9 cellular contexts compared by ENCODE assay signal in genomic region chr1:35188578-35189392, GRCh38. TPM values are rescaled to one million over a fixed set of nuclear protein-coding genes. Genes with fewer than 3 reads are reported as not detected.
A peak's percentile ranks its signal among the peaks of the same experiment; 100 is the strongest.
DNase-seq lines count a peak whose midpoint lies in the region; ATAC-seq and TF ChIP-seq lines count a peak whose summit lies in the region.
"Had no signal": no experiment of that assay in that cellular context is flagged by ENCODE, and none has a peak within 500 bp of the region (broad histone marks: within the 10 kb centered on the region; RNA-seq: fewer than 3 reads in every experiment).

No MANE protein-coding gene starts in this region.

- H3K79me2 ChIP-seq in DOHH2 (ENCODE audit: control insufficient read depth, low read length) (peaks cover 95% of the 10 kb centered on the region), PC-3 (ENCODE audit: low read length) (peaks cover 92% of the 10 kb centered on the region)

- no peaks in the 10 kb centered on the region for H3K9me2 ChIP-seq in DOHH2 (replicated peaks; ENCODE audit: control insufficient read depth, low read length)
- no peaks in the 10 kb centered on the region for H3K9me2 ChIP-seq in PC-3 (replicated peaks; ENCODE audit: low read length)

- DNase-seq in PC-3 (no peak), osteocyte (ENCODE audit: extremely low spot score, unreplicated experiment) (no peak), DMS79 treated with DMSO at 0.1 percent for 48 hours (lab: John Stamatoyannopoulos, UW) (no peak), NCI-H2196 treated with DMSO at 0.1 percent for 48 hours (lab: John Stamatoyannopoulos, UW; ENCODE audit: unreplicated experiment) (no peak)
- DNase-seq in effector memory CD8-positive, alpha-beta T cell, result no peak
- DNase-seq: GOT3, MM.1S had no signal

- H2AFZ ChIP-seq in PC-3 (ENCODE audit: low read length), result no peak overlapping the region

- H3K36me3 Mint-ChIP-seq in effector memory CD8-positive, alpha-beta T cell (ENCODE audit: insufficient read depth), result peaks cover 95% of the 10 kb centered on the region
- peaks cover 79% of the 10 kb centered on the region for H3K36me3 Mint-ChIP-seq in osteocyte (ENCODE audit: unreplicated experiment)

- peak overlapping the region; percentile 85 to 93 for H3K4me3 Mint-ChIP-seq in effector memory CD8-positive, alpha-beta T cell
- peak overlapping the region; percentile 85 for H3K4me3 Mint-ChIP-seq in osteocyte (ENCODE audit: unreplicated experiment)

- intact Hi-C loops in PC-3 (cut with micrococcal nuclease), result no loop called here

- H3F3A ChIP-seq in DOHH2 (ENCODE audit: control insufficient read depth, insufficient read depth) (peaks cover 64% of the 10 kb centered on the region), PC-3 (ENCODE audit: low read length, unreplicated experiment) (peaks cover 3% of the 10 kb centered on the region)

- H3K27me3 Mint-ChIP-seq in effector memory CD8-positive, alpha-beta T cell, result no peaks in the 10 kb centered on the region
- H3K27me3 Mint-ChIP-seq in osteocyte (ENCODE audit: unreplicated experiment), result no peaks in the 10 kb centered on the region

- H3K27ac Mint-ChIP-seq in effector memory CD8-positive, alpha-beta T cell, result peak overlapping the region; percentile 96 to 98
- peak overlapping the region; percentile 40 for H3K27ac Mint-ChIP-seq in osteocyte (ENCODE audit: unreplicated experiment)

- H3K4me1 ChIP-seq in DOHH2 (ENCODE audit: control insufficient read depth, low read length) (peaks cover 45% of the 10 kb centered on the region), PC-3 (ENCODE audit: insufficient read depth, low read length) (0 out of 2 replicates have a peak, but pooled peaks cover 11% of the 10 kb centered on the region)

- H3K4me2 ChIP-seq in DOHH2 (ENCODE audit: low read length), result peak overlapping the region; percentile 3
- H3K4me2 ChIP-seq in PC-3 (ENCODE audit: low read length), result peak overlapping the region; percentile 87

- peaks cover 58 to 71% of the 10 kb centered on the region in 2 donors for H3K4me1 Mint-ChIP-seq in effector memory CD8-positive, alpha-beta T cell (ENCODE audit: low read depth in 2 of 2)
- peaks cover 58% of the 10 kb centered on the region for H3K4me1 Mint-ChIP-seq in osteocyte (ENCODE audit: unreplicated experiment)

- TF ChIP-seq CTCF in DOHH2 (IDR thresholded peaks at IDR 0.05; ENCODE audit: low read depth, low read length, poor library complexity, severe bottlenecking), result no peak
- no peak for TF ChIP-seq CTCF in PC-3 (conservative IDR thresholded peaks at IDR 0.05; ENCODE audit: low read depth, low read length)
- TF ChIP-seq CTCF in osteocyte (IDR thresholded peaks at IDR 0.05), result no peak

- H3K9me3 ChIP-seq in DOHH2 (ENCODE audit: control insufficient read depth, insufficient read depth, low read length), result no peaks in the 10 kb centered on the region
- no peaks in the 10 kb centered on the region for H3K9me3 ChIP-seq in PC-3 (ENCODE audit: low read length)

- H3K4me3 ChIP-seq in DOHH2 (ENCODE audit: low read length) (no peak overlapping the region; the same call in 1 of the 2 replicates), PC-3 (ENCODE audit: low read length) (peak overlapping the region; percentile 80)

- H3K36me3 ChIP-seq in DOHH2 (ENCODE audit: control insufficient read depth, low read length) (peaks cover 91% of the 10 kb centered on the region), PC-3 (ENCODE audit: low read depth, low read length) (peaks cover 81% of the 10 kb centered on the region)

- ATAC-seq in PC-3 (no peak), GM18519 (IDR thresholded peaks at IDR 0.05; ENCODE audit: low FRiP score, unreplicated experiment) (no peak)
- no peak for ATAC-seq in effector memory CD8-positive, alpha-beta T cell (replicated peaks)

- H3K9me3 Mint-ChIP-seq in effector memory CD8-positive, alpha-beta T cell, result no peaks in the 10 kb centered on the region
- no peaks in the 10 kb centered on the region for H3K9me3 Mint-ChIP-seq in osteocyte (ENCODE audit: unreplicated experiment)

- CTCF ChIA-PET in PC-3 (lab: Charles Lee), result no interaction called here

- H3K27me3 ChIP-seq in DOHH2 (ENCODE audit: control insufficient read depth, low read length) (no peaks in the 10 kb centered on the region), PC-3 (ENCODE audit: low read length) (no peaks in the 10 kb centered on the region)

- no peak overlapping the region for H3K9ac ChIP-seq in PC-3 (ENCODE audit: low read length)

- H4K20me1 ChIP-seq in DOHH2 (ENCODE audit: control insufficient read depth, insufficient read depth, low read depth, low read length) (peaks cover 75% of the 10 kb centered on the region), PC-3 (ENCODE audit: low read length) (peaks cover 81% of the 10 kb centered on the region)

- H3K27ac ChIP-seq in DOHH2 (ENCODE audit: low read depth, low read length), result no peak overlapping the region
- H3K27ac ChIP-seq in PC-3 (ENCODE audit: low read length), result no peak overlapping the region

- POLR2A ChIA-PET in PC-3 (lab: Charles Lee; ENCODE audit: unreplicated experiment), result no interaction called here

- BruUV-seq in PC-3 (replicated peaks; lab: Mats Ljungman, UMichigan), result no TSS peak

RNA-seq across cellular contexts. Expression of gene SFPQ, which starts 4.2 kb away (rescaled TPM):
- 249 and 322 TPM in 2 replicates for total RNA-seq in PC-3 (2014; rRNA removed)
- total RNA-seq in osteocyte, result 231 and 241 TPM in 2 replicates
